ENCODE assay signal across 14 cellular contexts in the genomic region with DNA sequence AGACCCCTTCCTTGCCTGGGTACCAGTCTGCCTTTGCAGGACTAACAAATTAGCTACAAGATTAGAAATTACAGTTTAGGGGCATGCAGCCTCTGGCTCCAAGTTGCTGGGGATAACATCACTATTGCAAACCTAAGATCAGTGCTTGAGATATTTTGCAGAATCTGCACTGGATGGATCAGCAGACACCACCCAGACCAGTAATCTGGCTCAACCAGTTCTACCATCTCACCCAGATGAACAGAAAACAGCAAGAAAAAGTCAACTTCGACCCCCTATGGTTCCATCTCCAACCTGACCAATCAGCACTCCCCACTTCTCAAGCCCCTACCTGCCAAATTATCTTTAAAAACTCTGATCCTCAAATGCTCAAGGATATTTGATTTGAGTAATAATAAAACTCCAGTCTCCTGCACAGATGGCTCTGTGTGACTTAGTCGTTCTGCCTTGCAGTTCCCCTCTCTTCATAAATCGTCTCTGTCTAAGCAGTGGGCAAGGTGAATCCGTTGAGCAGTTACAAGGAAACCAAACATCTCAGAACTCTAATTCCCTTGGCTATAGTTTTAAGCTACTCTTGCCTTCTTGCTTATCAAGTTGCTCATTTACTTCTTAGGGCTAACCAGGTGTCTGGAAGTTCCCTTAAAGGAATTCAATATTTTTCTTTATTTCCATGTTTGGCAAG. TPM values are rescaled to one million over a fixed set of nuclear protein-coding genes. Genes with fewer than 3 reads are reported as not detected.
A peak's percentile ranks its signal among the peaks of the same experiment; 100 is the strongest.
DNase-seq lines count a peak whose midpoint lies in the region; ATAC-seq and TF ChIP-seq lines count a peak whose summit lies in the region.
"Had no signal": no experiment of that assay in that cellular context is flagged by ENCODE, and none has a peak within 500 bp of the region (broad histone marks: within the 10 kb centered on the region; RNA-seq: fewer than 3 reads in every experiment).

No MANE protein-coding gene starts in this region.

- no peak for ATAC-seq in HG03439 (IDR thresholded peaks at IDR 0.05; ENCODE audit: unreplicated experiment)

- no peaks in the 10 kb centered on the region for H4K20me1 ChIP-seq in OCI-LY3 (ENCODE audit: insufficient read depth, low read length)

- no peaks in the 10 kb centered on the region for H3K36me3 ChIP-seq in OCI-LY3 (replicated peaks; ENCODE audit: low read depth, low read length)
- no peaks in the 10 kb centered on the region for H3K36me3 ChIP-seq in effector memory CD4-positive, alpha-beta T cell (ENCODE audit: control insufficient read depth, insufficient read depth, low read length)
- no peaks in the 10 kb centered on the region for H3K36me3 ChIP-seq in mesenchymal stem cell (ENCODE audit: control insufficient read depth in 1 of 2, insufficient read depth in 2 of 2, low read depth in 1 of 2, low read length in 2 of 2)
- H3K36me3 ChIP-seq: lower lobe of right lung had no signal

- no peak for DNase-seq in activated naive CD4-positive, alpha-beta T cell treated with anti-CD3 and anti-CD28 coated beads, Interleukin-2, amount 10 ng/mL, durations not matched to agents 7 days and 5 days
- DNase-seq in activated naive CD4-positive, alpha-beta T cell treated with anti-CD3 and anti-CD28 coated beads, Interleukin-2, amount 50 U/mL, for 16 hours: no peak
- DNase-seq in effector memory CD4-positive, alpha-beta T cell: no peak
- DNase-seq in RWPE1 (ENCODE audit: low spot score) (no peak), mesenchymal stem cell (no peak)
- DNase-seq in NK-92 treated with Interleukin-12 subunit alpha and Interleukin-12 subunit beta, amount 100 ng/mL, for 24 hours (lab: John Stamatoyannopoulos, UW): no peak
- DNase-seq: anterior cingulate cortex; EL; H7; lower lobe of right lung; NCI-H2081 treated with DMSO at 0.1 percent for 48 hours; stimulated activated CD8-positive, alpha-beta memory T cell treated with anti-CD3 and anti-CD28 coated beads, Interleukin-4, amount 100 ng/mL, for 48 hours had no signal

- H3K9me3 ChIP-seq in OCI-LY3 (ENCODE audit: insufficient read depth, low read length): no peaks in the 10 kb centered on the region
- H3K9me3 ChIP-seq in effector memory CD4-positive, alpha-beta T cell (ENCODE audit: control insufficient read depth, low read length): no peaks in the 10 kb centered on the region
- H3K9me3 ChIP-seq in mesenchymal stem cell (ENCODE audit: control insufficient read depth, low read length): no peaks in the 10 kb centered on the region
- H3K9me3 ChIP-seq: lower lobe of right lung had no signal

- peaks cover 17% of the 10 kb centered on the region for H3K36me3 Mint-ChIP-seq in activated naive CD4-positive, alpha-beta T cell treated with anti-CD3 and anti-CD28 coated beads, Interleukin-2, amount 10 ng/mL, durations not matched to agents 7 days and 5 days

- peak overlapping the region; percentile 4 for H3K4me3 Mint-ChIP-seq in activated naive CD4-positive, alpha-beta T cell treated with anti-CD3 and anti-CD28 coated beads, Interleukin-2, amount 10 ng/mL, durations not matched to agents 7 days and 5 days

- 69% methylated on average over 4 of the region's 4 CpGs for WGBS in mesenchymal stem cell

- no peak overlapping the region for H3K4ac ChIP-seq in mesenchymal stem cell (ENCODE audit: low read depth in 1 of 2, low read length in 2 of 2)

- H2AK5ac ChIP-seq in mesenchymal stem cell (ENCODE audit: low read length, severe bottlenecking): no peak overlapping the region

- H3K27me3 Mint-ChIP-seq in activated naive CD4-positive, alpha-beta T cell treated with anti-CD3 and anti-CD28 coated beads, Interleukin-2, amount 10 ng/mL, durations not matched to agents 7 days and 5 days: peaks cover 5% of the 10 kb centered on the region

- no peaks in the 10 kb centered on the region for H3K9me3 Mint-ChIP-seq in activated naive CD4-positive, alpha-beta T cell treated with anti-CD3 and anti-CD28 coated beads, Interleukin-2, amount 10 ng/mL, durations not matched to agents 7 days and 5 days

- no peak overlapping the region for H2BK12ac ChIP-seq in mesenchymal stem cell (ENCODE audit: low read length in 2 of 2)

- H3K27me3 ChIP-seq in OCI-LY3 (ENCODE audit: low read depth, low read length) (no peaks in the 10 kb centered on the region), mesenchymal stem cell (ENCODE audit: control insufficient read depth in 1 of 2, insufficient read depth in 1 of 2, low read length in 2 of 2) (no peaks in the 10 kb centered on the region)
- no peaks in the 10 kb centered on the region for H3K27me3 ChIP-seq in effector memory CD4-positive, alpha-beta T cell (replicated peaks; ENCODE audit: control insufficient read depth, insufficient read depth, low read length, poor library complexity, severe bottlenecking)

- TF ChIP-seq CTCF in OCI-LY3 (IDR thresholded peaks at IDR 0.05; ENCODE audit: low read depth, low read length) (no peak), RWPE1 (conservative IDR thresholded peaks at IDR 0.05; ENCODE audit: low read depth) (no peak)

- no peak overlapping the region for H3K23ac ChIP-seq in mesenchymal stem cell (ENCODE audit: low read length in 2 of 2)

- CTCF ChIA-PET in activated naive CD4-positive, alpha-beta T cell treated with anti-CD3 and anti-CD28 coated beads, Interleukin-2, amount 10 ng/mL, durations not matched to agents 7 days and 5 days (lab: Charles Lee): interaction anchor here (1.0 to 6.0 kb wide), 3 partner anchors 15 to 81 kb away, joined by 3 to 45 read pairs (median 3); a partner anchor contains a TSS
- CTCF ChIA-PET in RWPE1 (lab: Yijun Ruan, JAX): interaction anchor here (0.6 kb wide), 1 partner anchor 908 kb away, joined by 3 read pairs; no protein-coding TSS in a partner anchor

- no peak overlapping the region for H4K91ac ChIP-seq in mesenchymal stem cell (ENCODE audit: low read length)

- H2BK120ac ChIP-seq in mesenchymal stem cell (ENCODE audit: low read depth, low read length): no peak overlapping the region

- H3K4me3 ChIP-seq in OCI-LY3 (ENCODE audit: low read length) (peak overlapping the region; percentile 26), mesenchymal stem cell (ENCODE audit: insufficient read depth in 1 of 2, low read depth in 1 of 2, low read length in 2 of 2) (no peak overlapping the region)
- no peak overlapping the region for H3K4me3 ChIP-seq in effector memory CD4-positive, alpha-beta T cell (ENCODE audit: insufficient read depth, low read depth, low read length, poor library complexity, severe bottlenecking)
- H3K4me3 ChIP-seq: lower lobe of right lung had no signal

- H3K27ac Mint-ChIP-seq in activated naive CD4-positive, alpha-beta T cell treated with anti-CD3 and anti-CD28 coated beads, Interleukin-2, amount 10 ng/mL, durations not matched to agents 7 days and 5 days: peak overlapping the region; percentile 87

- peaks cover 45% of the 10 kb centered on the region for H3K4me1 ChIP-seq in OCI-LY3 (ENCODE audit: low read length)
- H3K4me1 ChIP-seq in effector memory CD4-positive, alpha-beta T cell (ENCODE audit: control insufficient read depth, insufficient read depth, low read length, poor library complexity, severe bottlenecking): peaks cover 29% of the 10 kb centered on the region
- H3K4me1 ChIP-seq in mesenchymal stem cell (ENCODE audit: control insufficient read depth, insufficient read depth, low read depth, low read length): no peaks in the 10 kb centered on the region

- POLR2A ChIA-PET in RWPE1 (lab: Yijun Ruan, JAX; ENCODE audit: low non-redundant PET): no interaction called here

- peaks cover 65% of the 10 kb centered on the region for H3K4me1 Mint-ChIP-seq in activated naive CD4-positive, alpha-beta T cell treated with anti-CD3 and anti-CD28 coated beads, Interleukin-2, amount 10 ng/mL, durations not matched to agents 7 days and 5 days

- H2AFZ ChIP-seq in OCI-LY3 (ENCODE audit: low read depth, low read length) (0 out of 2 replicates have a peak overlapping the region, but pooled peaks have one; percentile 11), mesenchymal stem cell (ENCODE audit: low read depth, low read length) (no peak overlapping the region)

- H3K9ac ChIP-seq in OCI-LY3 (ENCODE audit: low read length) (no peak overlapping the region), mesenchymal stem cell (ENCODE audit: low read length) (no peak overlapping the region)

- no peak overlapping the region for H2BK15ac ChIP-seq in mesenchymal stem cell (ENCODE audit: low read depth, poor library complexity, severe bottlenecking)

- no peak overlapping the region for H3K14ac ChIP-seq in mesenchymal stem cell (ENCODE audit: low read length in 2 of 2)

- H3K4me2 ChIP-seq in OCI-LY3 (ENCODE audit: low read length): peak overlapping the region; percentile 57
- no peak overlapping the region for H3K4me2 ChIP-seq in mesenchymal stem cell (ENCODE audit: low read length, poor library complexity, severe bottlenecking)

- H3K79me1 ChIP-seq in mesenchymal stem cell (replicated peaks; ENCODE audit: low read length, poor library complexity, severe bottlenecking): no peaks in the 10 kb centered on the region

- no peak overlapping the region for H4K8ac ChIP-seq in mesenchymal stem cell (ENCODE audit: low read length)

- H3K79me2 ChIP-seq in OCI-LY3 (ENCODE audit: low read length): no peaks in the 10 kb centered on the region

- no peak overlapping the region for H3K27ac ChIP-seq in OCI-LY3 (ENCODE audit: low read length)
- peak overlapping the region; percentile 39 for H3K27ac ChIP-seq in effector memory CD4-positive, alpha-beta T cell (ENCODE audit: insufficient read depth, low read length, poor library complexity, severe bottlenecking)
- no peak overlapping the region for H3K27ac ChIP-seq in RWPE1
- no peak overlapping the region for H3K27ac ChIP-seq in mesenchymal stem cell (ENCODE audit: low read length, poor library complexity, severe bottlenecking)
- H3K27ac ChIP-seq: lower lobe of right lung had no signal

- no peak overlapping the region for H2BK5ac ChIP-seq in mesenchymal stem cell (ENCODE audit: low read depth, low read length, poor library complexity, severe bottlenecking)

- H3K18ac ChIP-seq in mesenchymal stem cell (ENCODE audit: low read depth in 1 of 2, low read length in 2 of 2): no peak overlapping the region

RNA-seq across cellular contexts. Expression of a gene that starts 16.1 kb away (rescaled TPM):
- 43.9 TPM for polyA plus RNA-seq in mesenchymal stem cell (2013, experiment 1 of 2)
- 45.5 TPM for polyA plus RNA-seq in mesenchymal stem cell (2013, experiment 2 of 2)

RNA-seq across cellular contexts. Expression of a gene that starts 53.5 kb away (rescaled TPM):
- 0.81 TPM for polyA plus RNA-seq in mesenchymal stem cell (2013, experiment 1 of 2)
- 0.60 TPM for polyA plus RNA-seq in mesenchymal stem cell (2013, experiment 2 of 2)
